Comparison of ENCODE assay signal across 24 cellular contexts in the genomic region with DNA sequence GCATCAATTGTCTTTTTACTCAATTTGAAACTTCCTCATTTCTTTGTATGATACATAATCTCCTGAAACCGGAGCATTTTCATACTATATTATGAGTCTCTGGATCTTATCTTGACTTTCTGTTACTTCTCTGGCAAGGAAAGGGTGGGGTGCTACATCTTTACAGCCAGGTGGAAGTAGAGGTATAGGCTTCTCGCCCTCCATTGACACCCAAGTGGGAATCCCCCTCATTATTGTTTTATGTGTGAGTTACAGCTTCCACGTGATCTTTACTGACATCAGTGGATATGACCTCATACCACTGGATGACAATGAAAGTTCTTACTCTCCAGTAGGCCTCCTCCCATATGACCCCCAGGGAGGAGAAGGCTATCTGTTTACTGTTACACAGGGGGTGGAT.
"Had no signal": no experiment of that assay in that cellular context is flagged by ENCODE, and none has a peak within 500 bp of the region (broad histone marks: within the 10 kb centered on the region; RNA-seq: fewer than 3 reads in every experiment).

No MANE protein-coding gene starts in this region.

- H3K27me3 Mint-ChIP-seq: naive B cell had no signal

- H3K4me1 Mint-ChIP-seq: mesothelial cell of epicardium; naive B cell; naive thymus-derived CD8-positive, alpha-beta T cell had no signal

- H3K27ac Mint-ChIP-seq: mesothelial cell of epicardium; naive thymus-derived CD8-positive, alpha-beta T cell had no signal

- H3K27ac ChIP-seq: coronary artery, dorsolateral prefrontal cortex, esophagus muscularis mucosa, gastrocnemius medialis, heart right ventricle, left lung, lower lobe of right lung had no signal

- ATAC-seq: gastrocnemius medialis; heart right ventricle; left cardiac atrium; left lung; left ventricle myocardium superior; lower lobe of right lung; mucosa of descending colon; naive thymus-derived CD8-positive, alpha-beta T cell had no signal

- H3K4me3 ChIP-seq: coronary artery, dorsolateral prefrontal cortex, esophagus muscularis mucosa, gastrocnemius medialis, heart right ventricle, left lung, lower lobe of right lung, mucosa of descending colon had no signal

- H3K36me3 Mint-ChIP-seq: mesothelial cell of epicardium; naive B cell; naive thymus-derived CD8-positive, alpha-beta T cell had no signal

- H3K27me3 ChIP-seq: dorsolateral prefrontal cortex, esophagus muscularis mucosa, gastrocnemius medialis, heart right ventricle, left lung had no signal

- H3K9me3 ChIP-seq: esophagus muscularis mucosa, gastrocnemius medialis, heart right ventricle, left lung, lower lobe of right lung, mucosa of descending colon had no signal

- FAIRE-seq: endothelial cell of umbilical vein, islet of Langerhans, keratinocyte had no signal

- H3K36me3 ChIP-seq: esophagus muscularis mucosa, gastrocnemius medialis, heart right ventricle, left lung, lower lobe of right lung had no signal

- DNase-seq: dermis blood vessel endothelial cell; dorsolateral prefrontal cortex; effector CD4-positive, alpha-beta T cell; effector memory CD4-positive, alpha-beta T cell; foreskin melanocyte; gastrocnemius medialis; glutamatergic neuron; head of caudate nucleus; heart right ventricle; hippocampal formation; left cardiac atrium; left lung; left ventricle myocardium superior; lower lobe of right lung; mesenchymal stem cell; mucosa of descending colon; naive B cell; naive thymus-derived CD8-positive, alpha-beta T cell had no signal

- H3K4me1 ChIP-seq: esophagus muscularis mucosa, gastrocnemius medialis, heart right ventricle, left lung, lower lobe of right lung had no signal

- H3K4me3 Mint-ChIP-seq: mesothelial cell of epicardium; naive thymus-derived CD8-positive, alpha-beta T cell had no signal
